In the genomic region with DNA sequence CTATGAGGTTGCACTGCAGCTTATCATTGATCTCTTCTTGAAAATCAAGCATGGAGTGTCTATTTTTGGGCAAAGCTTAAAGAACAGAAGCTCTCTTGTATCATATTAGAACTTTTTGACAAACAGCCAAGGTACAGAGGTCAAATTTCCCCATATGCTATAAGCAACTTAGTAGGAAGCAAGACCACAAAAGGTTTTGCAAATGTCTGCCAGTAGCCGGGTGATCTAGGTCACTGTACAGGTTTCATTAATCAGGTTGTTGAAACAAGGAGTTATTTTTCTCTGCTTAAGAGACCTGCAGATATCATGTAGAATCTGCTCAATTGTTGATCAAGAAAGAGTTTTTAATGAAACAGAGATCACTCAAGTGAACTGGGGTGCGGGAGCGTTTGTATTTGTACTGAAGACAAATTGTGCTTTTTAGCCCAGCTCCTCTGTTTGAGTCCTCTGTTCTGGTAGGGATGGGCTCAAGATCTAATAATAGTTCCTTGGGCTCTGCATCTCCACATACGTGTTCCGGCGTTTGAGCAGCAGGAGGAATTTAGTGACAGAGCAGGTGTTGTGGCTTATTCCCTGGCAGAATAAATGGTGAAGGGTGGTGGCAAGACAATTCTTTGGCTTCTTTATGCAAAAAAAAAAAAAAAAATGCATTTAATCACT, we compare ENCODE assay signal across 8 cellular contexts. TPM values are rescaled to one million over a fixed set of nuclear protein-coding genes. Genes with fewer than 3 reads are reported as not detected.
DNase-seq lines count a peak whose midpoint lies in the region; ATAC-seq, FAIRE-seq and TF ChIP-seq lines count a peak whose summit lies in the region.

No MANE protein-coding gene starts in this region.

- H3K4me1 ChIP-seq in IMR-90 (ENCODE audit: control insufficient read depth, insufficient read depth, low read length), result peaks cover 7% of the 10 kb centered on the region
- H3K4me1 ChIP-seq in adrenal gland (replicated peaks in 1 of 2), result peaks cover 14 to 33% of the 10 kb centered on the region in 2 donors
- peaks cover 29% of the 10 kb centered on the region for H3K4me1 ChIP-seq in keratinocyte (ENCODE audit: control insufficient read depth, extremely low read depth, insufficient read depth, low read length)
- peaks cover 0 to 33% (median 18%) of the 10 kb centered on the region in 4 donors for H3K4me1 ChIP-seq in tibial artery

- peaks cover 0 to 3% of the 10 kb centered on the region in 2 experiments; a peak in 1 of 4 replicates for H3K79me1 ChIP-seq in IMR-90 (ENCODE audit: low read depth in 1 of 2, low read length in 2 of 2)

- peak overlapping the region; percentile 30; the same call in 1 of the 2 replicates for H2BK120ac ChIP-seq in IMR-90 (ENCODE audit: low read depth, low read length)

- H2BK5ac ChIP-seq in IMR-90 (ENCODE audit: low read depth, low read length, poor library complexity, severe bottlenecking), result peak overlapping the region; percentile 30

- H4K20me1 ChIP-seq in IMR-90 (ENCODE audit: insufficient read depth, low read length), result peaks cover 34% of the 10 kb centered on the region
- no peaks in the 10 kb centered on the region for H4K20me1 ChIP-seq in keratinocyte (ENCODE audit: control insufficient read depth, extremely low read depth, insufficient read depth, low read length)

- ATAC-seq in IMR-90 (ENCODE audit: low read depth), result no peak

- H4K5ac ChIP-seq in IMR-90 (ENCODE audit: low read depth, low read length), result no peak overlapping the region; the same call in 1 of the 2 replicates

- no peak overlapping the region for H3K4me3 ChIP-seq in IMR-90 (ENCODE audit: insufficient read depth, low read depth, low read length)
- peak overlapping the region in 2 of 4 donors; percentile 97 for H3K4me3 ChIP-seq in adrenal gland
- no peak overlapping the region for H3K4me3 ChIP-seq in keratinocyte (ENCODE audit: control insufficient read depth in 2 of 3, extremely low read depth in 1 of 3, insufficient read depth in 2 of 3, low read depth in 1 of 3, low read length in 3 of 3)
- peak overlapping the region; percentile 74 to 89 for H3K4me3 ChIP-seq in tibial artery

- H3K27me3 ChIP-seq in IMR-90 (ENCODE audit: control insufficient read depth, insufficient read depth, low read length), result no peaks in the 10 kb centered on the region
- H3K27me3 ChIP-seq in adrenal gland, result no peaks in the 10 kb centered on the region
- no peaks in the 10 kb centered on the region for H3K27me3 ChIP-seq in keratinocyte (ENCODE audit: control insufficient read depth, extremely low read depth, insufficient read depth, low read length)
- H3K27me3 ChIP-seq in tibial artery, result no peaks in the 10 kb centered on the region

- CTCF ChIA-PET in IMR-90 (lab: Yijun Ruan, JAX), result interaction anchor here (0.6 to 1.3 kb wide), 12 partner anchors 139 to 682 kb away, joined by 3 to 14 read pairs (median 3); no protein-coding TSS in a partner anchor

- peak overlapping the region; percentile 46; the same call in 1 of the 2 replicates for H3K4ac ChIP-seq in IMR-90 (ENCODE audit: low read depth, low read length)

- peak; percentile 32 for DNase-seq in COLO829 (ENCODE audit: low spot score)
- DNase-seq in IMR-90, result peak; percentile 72
- DNase-seq in adrenal gland, result peak in 5 of 7 donors; percentile 21 to 69 (median 42)
- DNase-seq in keratinocyte (ENCODE audit: low read depth, low spot score), result no peak
- no peak for DNase-seq in tibial artery
- DNase-seq in stimulated activated CD4-positive, alpha-beta T cell treated with anti-CD3 and anti-CD28 coated beads, Interleukin-2, amount 100 ng/mL, for 48 hours, result no peak
- no peak for DNase-seq in effector CD8-positive, alpha-beta T cell (lab: John Stamatoyannopoulos, UW)
- no peak for DNase-seq in activated naive CD4-positive, alpha-beta T cell treated with Interleukin-2 at 50 U/mL for 16 hours

- in situ Hi-C loops in IMR-90 (cut with MboI; ENCODE audit: low sequenced_read_pairs), result loop anchor here (5.0 to 25.0 kb wide), 6 partner anchors 227 to 1542 kb away; a partner anchor contains a TSS

- H2BK15ac ChIP-seq in IMR-90 (ENCODE audit: low read depth, low read length), result 0 out of 3 replicates have a peak overlapping the region, but pooled peaks have one; percentile 16

- 0 out of 2 replicates have a peak overlapping the region, but pooled peaks have one; percentile 10 for H2BK20ac ChIP-seq in IMR-90 (ENCODE audit: low read depth, low read length)

- TF ChIP-seq RAD21 in IMR-90 (IDR thresholded peaks at IDR 0.05; ENCODE audit: low read length), result no peak

- H4K91ac ChIP-seq in IMR-90 (ENCODE audit: insufficient read depth, low read depth, low read length), result no peak overlapping the region

- peak overlapping the region in 1 of 2 experiments; percentile 31; a peak in 1 of 4 replicates for H4K8ac ChIP-seq in IMR-90 (ENCODE audit: low read depth in 2 of 2, low read length in 2 of 2)

- peak overlapping the region; percentile 39; the same call in 1 of the 2 replicates for H3K56ac ChIP-seq in IMR-90 (ENCODE audit: extremely low read depth, insufficient read depth, low read length)

- TF ChIP-seq POLR2A in IMR-90 (IDR thresholded peaks at IDR 0.05; ENCODE audit: low read depth, low read length) (0 out of 2 replicates have a peak, but pooled peaks have one; percentile 15), adrenal gland (IDR thresholded peaks at IDR 0.05) (peak; percentile 23 to 51)

- H3K36me3 ChIP-seq in IMR-90 (ENCODE audit: control insufficient read depth, insufficient read depth, low read length) (peaks cover 17% of the 10 kb centered on the region), adrenal gland (replicated peaks in 1 of 2) (peaks cover 0 to 5% of the 10 kb centered on the region in 2 donors), keratinocyte (ENCODE audit: control insufficient read depth in 2 of 2, extremely low read depth in 1 of 2, insufficient read depth in 2 of 2, low read length in 2 of 2) (no peaks in the 10 kb centered on the region), tibial artery (peaks cover 11 to 25% (median 17%) of the 10 kb centered on the region in 3 donors)

- H3K27ac ChIP-seq in IMR-90 (ENCODE audit: insufficient read depth, low read length) (peak overlapping the region; percentile 41; the same call in 1 of the 2 replicates), adrenal gland (peak overlapping the region in 4 of 5 donors; percentile 39 to 98 (median 81)), keratinocyte (ENCODE audit: control insufficient read depth, insufficient read depth, low read length) (no peak overlapping the region), tibial artery (peak overlapping the region; percentile 47 to 95)

- H3K9ac ChIP-seq in IMR-90 (ENCODE audit: low read depth, low read length) (peak overlapping the region; percentile 7; the same call in 1 of the 2 replicates), keratinocyte (ENCODE audit: control insufficient read depth, extremely low read depth, insufficient read depth, low read length) (no peak overlapping the region)

- no peak overlapping the region for H2AK5ac ChIP-seq in IMR-90 (ENCODE audit: low read depth, low read length)

- dilution Hi-C loops in IMR-90 (cut with HindIII; ENCODE audit: low sequenced_read_pairs, unreplicated experiment) (no loop called here), keratinocyte (cut with MboI; ENCODE audit: extremely low pct_ligation_motif_present, low sequenced_read_pairs) (no loop called here)

- H3K4me2 ChIP-seq in IMR-90 (ENCODE audit: low read depth, low read length) (peak overlapping the region; percentile 51), keratinocyte (ENCODE audit: control insufficient read depth, extremely low read depth, insufficient read depth, low read depth, low read length) (peak overlapping the region; percentile 27)

- intact Hi-C loops in IMR-90 (cut with micrococcal nuclease), result loop anchor here (1.0 to 10.0 kb wide), 4 partner anchors 835 to 1955 kb away; no protein-coding TSS in a partner anchor
- intact Hi-C loops in adrenal gland (cut with DNase I), result loop anchor here (5.0 to 10.0 kb wide), 5 partner anchors 375 to 945 kb away; no protein-coding TSS in a partner anchor
- intact Hi-C loops in tibial artery (cut with DNase I; ENCODE audit: low total_unique reads), result loop anchor here (10.0 kb wide), 3 partner anchors 165 to 605 kb away; no protein-coding TSS in a partner anchor

- H3K79me2 ChIP-seq in keratinocyte (ENCODE audit: control insufficient read depth, insufficient read depth, low read length), result peaks cover 18% of the 10 kb centered on the region

- WGBS in IMR-90 (ENCODE audit: extremely low coverage in 2 of 2, insufficient read length in 1 of 2), 2 experiments, result 92% methylated on average over 2 of the region's 6 CpGs; no CpG with 5 or more reads in 1 of the 2 experiments
- WGBS in adrenal gland, 4 donors, result 10 to 25% (median 17%) methylated on average over 6 of the region's 6 CpGs

- no peaks in the 10 kb centered on the region for H3K9me3 ChIP-seq in IMR-90 (ENCODE audit: control insufficient read depth, insufficient read depth, low read length)
- H3K9me3 ChIP-seq in adrenal gland (replicated peaks in 1 of 3), result no peaks in the 10 kb centered on the region
- H3K9me3 ChIP-seq in keratinocyte (ENCODE audit: control insufficient read depth, low read depth, low read length), result no peaks in the 10 kb centered on the region
- H3K9me3 ChIP-seq in tibial artery, result no peaks in the 10 kb centered on the region

- BruUV-seq in IMR-90 (replicated peaks; lab: Mats Ljungman, UMichigan), result no TSS peak

- H3K14ac ChIP-seq in IMR-90 (replicated peaks; ENCODE audit: low read depth, low read length), result peak overlapping the region; percentile 66; the same call in 1 of the 2 replicates

- H3K18ac ChIP-seq in IMR-90 (ENCODE audit: low read depth, low read length), result peak overlapping the region; percentile 31; the same call in 1 of the 2 replicates

- H3K23ac ChIP-seq in IMR-90 (ENCODE audit: low read depth, low read length), result peak overlapping the region; percentile 11; the same call in 1 of the 2 replicates

- TF ChIP-seq CTCF in IMR-90 (conservative IDR thresholded peaks at IDR 0.05; ENCODE audit: low read depth, low read length) (no peak), adrenal gland (IDR thresholded peaks at IDR 0.05) (no peak), keratinocyte (optimal IDR thresholded peaks at IDR 0.05 in 1 of 3, IDR thresholded peaks at IDR 0.05 in 1 of 3, conservative IDR thresholded peaks at IDR 0.05 in 1 of 3; ENCODE audit: extremely low read depth in 1 of 3, insufficient read depth in 2 of 3, low read length in 3 of 3) (no peak), tibial artery (IDR thresholded peaks at IDR 0.05) (no peak)

- POLR2A ChIA-PET in IMR-90 (lab: Charles Lee; ENCODE audit: unreplicated experiment), result interaction anchor here (0.5 to 1.5 kb wide), 9 partner anchors 9 to 1169 kb away, joined by 3 to 8 read pairs (median 3); no protein-coding TSS in a partner anchor

- no peak for FAIRE-seq in keratinocyte (lab: Jason Lieb, UNC)

- H3K9me1 ChIP-seq in IMR-90 (ENCODE audit: insufficient read depth, low read length), result no peaks in the 10 kb centered on the region
- no peaks in the 10 kb centered on the region for H3K9me1 ChIP-seq in keratinocyte (ENCODE audit: control insufficient read depth, extremely low read depth, insufficient read depth, low read length)

- H2AFZ ChIP-seq in IMR-90 (replicated peaks; ENCODE audit: low read length, poor library complexity), result no peak overlapping the region
- no peak overlapping the region for H2AFZ ChIP-seq in keratinocyte (ENCODE audit: control insufficient read depth, low read length)

- no peak overlapping the region for H2AK9ac ChIP-seq in IMR-90 (replicated peaks; ENCODE audit: low read depth, low read length, poor library complexity)

RNA-seq across cellular contexts. Expression of a gene that starts 4.3 kb away (rescaled TPM):
- 163 and 266 TPM in 2 replicates for total RNA-seq in IMR-90 (2012; rRNA removed)
- polyA plus RNA-seq in IMR-90 (2012; rRNA removed), result 483 and 714 TPM in 2 replicates
- polyA plus RNA-seq in IMR-90 (2012; cell fraction: cytosol; rRNA removed), result 132 and 474 TPM in 2 replicates
- 416 and 734 TPM in 2 replicates for polyA plus RNA-seq in IMR-90 (2012; cell fraction: nucleus; rRNA removed; ENCODE audit: low replicate concordance)
- 100 to 1,000 TPM in 6 of 8 donors, 10 to 100 TPM in 2; 44.0 to 433 (median 319) TPM for total RNA-seq in adrenal gland
- 100 to 1,000 TPM in 1 of 3 donors, 10 to 100 TPM in 2; 21.3 to 254 (median 46.7) TPM for polyA plus RNA-seq in adrenal gland
- 10.5 to 44.3 TPM (median 25.0 TPM) in 3 replicates for polyA plus RNA-seq in keratinocyte
- 86.6 TPM for polyA plus RNA-seq in keratinocyte (2011; ENCODE audit: low read depth)
- polyA plus RNA-seq in keratinocyte (2011; cell fraction: cytosol; rRNA removed), result 24.9 and 28.1 TPM in 2 replicates
- 79.4 and 92.9 TPM in 2 replicates for polyA plus RNA-seq in keratinocyte (2011; cell fraction: nucleus; rRNA removed)
- polyA plus RNA-seq in keratinocyte (2012; ENCODE audit: low replicate concordance), result 18.8 and 79.3 TPM in 2 replicates
- polyA minus RNA-seq in keratinocyte, result 4.8 to 10.5 TPM (median 5.4 TPM) in 3 replicates
- 34.5 TPM for polyA minus RNA-seq in keratinocyte (2011; cell fraction: cytosol; rRNA and poly(A)+ RNA removed)
- 40.6 and 43.9 TPM in 2 replicates for polyA minus RNA-seq in keratinocyte (2011; cell fraction: nucleus; rRNA and poly(A)+ RNA removed)

Comparison
In these comparisons a context has a peak if more than half of its experiments do, and no peak if none do; other contexts are left out.
1. DNase-seq: peak in COLO829 (single experiment), IMR-90 (single experiment) and adrenal gland (5 of 7); none in keratinocyte (single experiment), tibial artery (0 of 2), stimulated activated CD4-positive, alpha-beta T cell treated with anti-CD3 and anti-CD28 coated beads, Interleukin-2, amount 100 ng/mL, for 48 hours (0 of 2), effector CD8-positive, alpha-beta T cell (single experiment) and activated naive CD4-positive, alpha-beta T cell treated with Interleukin-2 at 50 U/mL for 16 hours (single experiment).
2. H3K4me3 ChIP-seq: peak in tibial artery (2 of 2); none in IMR-90 (single experiment) and keratinocyte (0 of 3).